Comparison of ENCODE assay signal across 1 cellular context in genomic region chr17:75769536-75769935, GRCh38.
TF ChIP-seq lines count a peak whose summit lies in the region.

No MANE protein-coding gene starts in this region.

TF ChIP-seq in SK-N-SH treated with all-trans-retinoic acid at 6 μM for 48 hours, 23 proteins besides CTCF, POLR2A, EP300 and RAD21 (continued from another document):
- TF ChIP-seq, protein P1, sequence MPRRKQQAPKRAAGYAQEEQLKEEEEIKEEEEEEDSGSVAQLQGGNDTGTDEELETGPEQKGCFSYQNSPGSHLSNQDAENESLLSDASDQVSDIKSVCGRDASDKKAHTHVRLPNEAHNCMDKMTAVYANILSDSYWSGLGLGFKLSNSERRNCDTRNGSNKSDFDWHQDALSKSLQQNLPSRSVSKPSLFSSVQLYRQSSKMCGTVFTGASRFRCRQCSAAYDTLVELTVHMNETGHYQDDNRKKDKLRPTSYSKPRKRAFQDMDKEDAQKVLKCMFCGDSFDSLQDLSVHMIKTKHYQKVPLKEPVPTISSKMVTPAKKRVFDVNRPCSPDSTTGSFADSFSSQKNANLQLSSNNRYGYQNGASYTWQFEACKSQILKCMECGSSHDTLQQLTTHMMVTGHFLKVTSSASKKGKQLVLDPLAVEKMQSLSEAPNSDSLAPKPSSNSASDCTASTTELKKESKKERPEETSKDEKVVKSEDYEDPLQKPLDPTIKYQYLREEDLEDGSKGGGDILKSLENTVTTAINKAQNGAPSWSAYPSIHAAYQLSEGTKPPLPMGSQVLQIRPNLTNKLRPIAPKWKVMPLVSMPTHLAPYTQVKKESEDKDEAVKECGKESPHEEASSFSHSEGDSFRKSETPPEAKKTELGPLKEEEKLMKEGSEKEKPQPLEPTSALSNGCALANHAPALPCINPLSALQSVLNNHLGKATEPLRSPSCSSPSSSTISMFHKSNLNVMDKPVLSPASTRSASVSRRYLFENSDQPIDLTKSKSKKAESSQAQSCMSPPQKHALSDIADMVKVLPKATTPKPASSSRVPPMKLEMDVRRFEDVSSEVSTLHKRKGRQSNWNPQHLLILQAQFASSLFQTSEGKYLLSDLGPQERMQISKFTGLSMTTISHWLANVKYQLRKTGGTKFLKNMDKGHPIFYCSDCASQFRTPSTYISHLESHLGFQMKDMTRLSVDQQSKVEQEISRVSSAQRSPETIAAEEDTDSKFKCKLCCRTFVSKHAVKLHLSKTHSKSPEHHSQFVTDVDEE (CRISPR knock-in tag; IDR thresholded peaks at IDR 0.05), result no peak
